Comparison of ENCODE assay signal across 21 cellular contexts in the genomic region with DNA sequence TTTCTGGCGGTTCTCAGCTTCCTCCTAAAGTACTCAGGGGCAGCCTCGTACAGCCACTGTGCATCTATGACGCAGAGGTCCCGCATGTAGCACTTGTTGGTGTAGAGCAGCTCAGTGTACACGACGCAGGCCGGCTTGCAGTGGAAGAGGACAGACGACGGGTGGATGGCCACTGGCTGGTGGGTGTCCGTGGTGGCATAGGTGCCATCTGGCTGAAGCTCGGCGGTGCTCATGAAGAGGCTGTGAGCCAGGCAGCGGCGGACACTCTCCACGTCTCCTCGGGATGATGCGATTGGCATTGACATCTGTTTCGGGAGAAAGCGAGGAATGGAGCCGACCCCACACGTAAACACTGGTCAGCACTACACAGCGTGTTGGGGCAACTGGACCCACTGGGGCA. TPM values are rescaled to one million over a fixed set of nuclear protein-coding genes. Genes with fewer than 3 reads are reported as not detected.
DNase-seq lines count a peak whose midpoint lies in the region; ATAC-seq, FAIRE-seq and TF ChIP-seq lines count a peak whose summit lies in the region.
"Had no signal": no experiment of that assay in that cellular context is flagged by ENCODE, and none has a peak within 500 bp of the region (broad histone marks: within the 10 kb centered on the region; RNA-seq: fewer than 3 reads in every experiment).

No MANE protein-coding gene starts in this region.

- H3K4me3 ChIP-seq in upper lobe of left lung, result no peak overlapping the region
- H3K4me3 ChIP-seq: BLaER1 had no signal

- no peaks in the 10 kb centered on the region for H3K27me3 Mint-ChIP-seq in T-helper 1 cell treated with Interleukin-12 subunit alpha and Interleukin-12 subunit beta and Interleukin-4 antibody, amounts not matched to agents 30 μg/mL and 1 μg/mL, for 36 hours (ENCODE audit: low read depth)
- H3K27me3 Mint-ChIP-seq in endothelial cell (ENCODE audit: unreplicated experiment), result no peaks in the 10 kb centered on the region
- H3K27me3 Mint-ChIP-seq: B cell; CD4-positive, CD25-positive, alpha-beta regulatory T cell had no signal

- DNase-seq in T-helper 1 cell (no peak), HTR-8/SVneo (ENCODE audit: insufficient read length, low spot score) (no peak), endothelial cell (ENCODE audit: low spot score) (no peak), upper lobe of left lung (no peak), head of caudate nucleus (no peak)
- DNase-seq: Caco-2; CD4-positive, CD25-positive, alpha-beta regulatory T cell; CD8-positive, alpha-beta T cell; DMS153; DND-41; H7; HCEC 1CT had no signal

- H3K4me1 ChIP-seq in upper lobe of left lung, result peaks cover 5 to 7% (median 6%) of the 10 kb centered on the region in 4 donors
- H3K4me1 ChIP-seq: Caco-2 had no signal

- H3K27ac Mint-ChIP-seq in T-helper 1 cell treated with Interleukin-12 subunit alpha and Interleukin-12 subunit beta and Interleukin-4 antibody, amounts not matched to agents 30 μg/mL and 1 μg/mL, for 36 hours, result peak overlapping the region; percentile 41
- no peak overlapping the region for H3K27ac Mint-ChIP-seq in endothelial cell (ENCODE audit: unreplicated experiment)
- H3K27ac Mint-ChIP-seq: B cell; CD4-positive, CD25-positive, alpha-beta regulatory T cell; CD8-positive, alpha-beta T cell had no signal

- H3K36me3 Mint-ChIP-seq in T-helper 1 cell treated with Interleukin-12 subunit alpha and Interleukin-12 subunit beta and Interleukin-4 antibody, amounts not matched to agents 30 μg/mL and 1 μg/mL, for 36 hours (ENCODE audit: low read depth), result peaks cover 25% of the 10 kb centered on the region
- H3K36me3 Mint-ChIP-seq in endothelial cell (ENCODE audit: low read depth, unreplicated experiment), result peaks cover 23% of the 10 kb centered on the region

- H3K9me3 Mint-ChIP-seq in T-helper 1 cell treated with Interleukin-12 subunit alpha and Interleukin-12 subunit beta and Interleukin-4 antibody, amounts not matched to agents 30 μg/mL and 1 μg/mL, for 36 hours, result no peaks in the 10 kb centered on the region
- no peaks in the 10 kb centered on the region for H3K9me3 Mint-ChIP-seq in endothelial cell (ENCODE audit: unreplicated experiment)
- H3K9me3 Mint-ChIP-seq: CD4-positive, CD25-positive, alpha-beta regulatory T cell; CD8-positive, alpha-beta T cell had no signal

- TF ChIP-seq CTCF in endothelial cell (IDR thresholded peaks at IDR 0.05; ENCODE audit: unreplicated experiment) (no peak), upper lobe of left lung (IDR thresholded peaks at IDR 0.05) (no peak)

- intact Hi-C loops in head of caudate nucleus (cut with DNase I), result no loop called here

- H3K27me3 ChIP-seq in upper lobe of left lung, result no peaks in the 10 kb centered on the region
- H3K27me3 ChIP-seq: BLaER1 had no signal

- H3K9me3 ChIP-seq in upper lobe of left lung, result no peaks in the 10 kb centered on the region
- H3K9me3 ChIP-seq: BLaER1, Caco-2 had no signal

- peak; percentile 64 for FAIRE-seq in HTR-8/SVneo (lab: Jason Lieb, UNC)
- FAIRE-seq: A204.1, G401.6, GM12892, H1 had no signal

- peaks cover 15 to 62% (median 24%) of the 10 kb centered on the region in 4 donors for H3K36me3 ChIP-seq in upper lobe of left lung

- H3K4me3 Mint-ChIP-seq in T-helper 1 cell treated with Interleukin-12 subunit alpha and Interleukin-12 subunit beta and Interleukin-4 antibody, amounts not matched to agents 30 μg/mL and 1 μg/mL, for 36 hours, result no peak overlapping the region
- peak overlapping the region; percentile 42 for H3K4me3 Mint-ChIP-seq in endothelial cell (ENCODE audit: unreplicated experiment)
- H3K4me3 Mint-ChIP-seq: B cell; CD4-positive, CD25-positive, alpha-beta regulatory T cell; CD8-positive, alpha-beta T cell had no signal

- no peak for TF ChIP-seq POLR2A in upper lobe of left lung (IDR thresholded peaks at IDR 0.05)

- H3K4me1 Mint-ChIP-seq in T-helper 1 cell treated with Interleukin-12 subunit alpha and Interleukin-12 subunit beta and Interleukin-4 antibody, amounts not matched to agents 30 μg/mL and 1 μg/mL, for 36 hours (ENCODE audit: low read depth), result peaks cover 8% of the 10 kb centered on the region
- H3K4me1 Mint-ChIP-seq in endothelial cell (ENCODE audit: unreplicated experiment), result peaks cover 8% of the 10 kb centered on the region

- no peak overlapping the region for H3K27ac ChIP-seq in upper lobe of left lung
- H3K27ac ChIP-seq: 22Rv1, BLaER1, C4-2B had no signal

- no peak for TF ChIP-seq EP300 in upper lobe of left lung (IDR thresholded peaks at IDR 0.05)

- 90 to 94% methylated on average over 21 to 22 of the region's 22 CpGs for WGBS in upper lobe of left lung, 2 donors

- ATAC-seq in upper lobe of left lung (ENCODE audit: low FRiP score in 2 of 2), result no peak
- ATAC-seq: CD8-positive, alpha-beta T cell had no signal

RNA-seq across cellular contexts. Expression of a gene that starts 5.3 kb away (rescaled TPM):
- total RNA-seq in endothelial cell (ENCODE audit: unreplicated experiment) (100 TPM), upper lobe of left lung (100 to 1,000 TPM in 1 of 6 donors, 10 to 100 TPM in 5; 22.0 to 115 (median 73.5) TPM)

RNA-seq across cellular contexts. Expression of a gene that starts 24.2 kb away (rescaled TPM):
- 47.7 TPM for total RNA-seq in endothelial cell (ENCODE audit: unreplicated experiment)
- 10 to 100 TPM; 32.2 to 78.6 (median 47.1) TPM for total RNA-seq in upper lobe of left lung

RNA-seq across cellular contexts. Expression of a gene that starts 24.6 kb away (rescaled TPM):
- 18.4 TPM for total RNA-seq in endothelial cell (ENCODE audit: unreplicated experiment)
- total RNA-seq in upper lobe of left lung, result 10 to 100 TPM in 4 of 6 donors, 1 to 10 TPM in 2; 5.1 to 11.5 (median 10.4) TPM

RNA-seq across cellular contexts. Expression of a gene that starts 24.7 kb away (rescaled TPM):
- 42.4 TPM for total RNA-seq in endothelial cell (ENCODE audit: unreplicated experiment)
- total RNA-seq in upper lobe of left lung, result 10 to 100 TPM; 40.4 to 91.4 (median 49.8) TPM

RNA-seq across cellular contexts. Expression of a gene that starts 41.8 kb away (rescaled TPM):
- total RNA-seq in endothelial cell (ENCODE audit: unreplicated experiment) (83.4 TPM), upper lobe of left lung (10 to 100 TPM in 5 of 6 donors, 1 to 10 TPM in 1; 6.3 to 60.5 (median 30.8) TPM)
